Comparison of ENCODE assay signal across 20 cellular contexts in the genomic region with DNA sequence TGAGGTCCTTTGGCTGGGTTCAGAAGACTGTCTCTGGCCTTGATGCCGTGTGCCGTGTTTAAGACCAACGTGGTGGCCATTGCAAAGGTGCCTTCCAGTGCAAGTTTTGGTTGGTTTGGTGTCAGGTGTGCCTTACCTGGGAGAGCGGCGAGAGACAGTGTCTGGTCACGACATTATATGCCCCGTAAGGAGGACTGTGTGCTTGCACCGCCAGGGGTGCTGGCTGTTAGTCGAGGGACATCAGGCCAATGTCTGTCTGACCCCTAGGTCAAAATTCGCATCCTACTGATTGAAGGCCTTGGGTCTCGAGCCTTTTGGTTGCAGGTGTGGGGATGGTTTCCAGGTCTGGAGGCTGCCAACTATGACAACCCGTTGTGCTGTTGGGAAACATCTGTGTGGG.
"Had no signal": no experiment of that assay in that cellular context is flagged by ENCODE, and none has a peak within 500 bp of the region (broad histone marks: within the 10 kb centered on the region; RNA-seq: fewer than 3 reads in every experiment).

No MANE protein-coding gene starts in this region.

- H3K27me3 ChIP-seq: adrenal gland, gastroesophageal sphincter, heart right ventricle, neutrophil, pancreas, right lobe of liver, tibial artery, uterus had no signal

- ATAC-seq: activated T-cell treated with anti-CD3 and anti-CD28 coated beads, Interleukin-2, amount 50 U/mL, for 72 hours; gastroesophageal sphincter; heart right ventricle; natural killer cell; pancreas; right lobe of liver; SK-N-SH treated with all-trans-retinoic acid at 6 μM for 48 hours; stimulated activated naive B cell treated with anti-CD40 and anti-IgM and Interleukin-4, amounts not matched to agents 10 μg/mL and 1 μg/mL and 100 μg/mL, for 72 hours had no signal

- DNase-seq: activated CD4-positive, alpha-beta T cell treated with anti-CD3 and anti-CD28 coated beads for 1 hour; activated CD8-positive, alpha-beta memory T cell treated with anti-CD3 and anti-CD28 coated beads for 24 hours; activated CD8-positive, alpha-beta memory T cell treated with anti-CD3 and anti-CD28 coated beads, Interleukin-2, amount 50 U/mL, for 48 hours; activated effector memory CD4-positive, alpha-beta T cell treated with anti-CD3 and anti-CD28 coated beads, Interleukin-2, amount 50 U/mL, for 16 hours; activated naive CD4-positive, alpha-beta T cell treated with anti-CD3 and anti-CD28 coated beads, Interleukin-2, amount 50 U/mL, for 16 hours; activated T-cell treated with anti-CD3 and anti-CD28 coated beads, Interleukin-2, amount 50 U/mL, for 72 hours; erythroblast; heart right ventricle; immature natural killer cell; mesenchymal stem cell; natural killer cell; stimulated activated naive B cell treated with anti-CD40 and anti-IgM and Interleukin-4, amounts not matched to agents 10 μg/mL and 1 μg/mL and 100 μg/mL, for 72 hours; tibial artery; uterus had no signal

- FAIRE-seq: pancreas had no signal

- H3K27ac Mint-ChIP-seq: activated T-cell treated with anti-CD3 and anti-CD28 coated beads, Interleukin-2, amount 50 U/mL, for 72 hours; immature natural killer cell; natural killer cell; stimulated activated naive B cell treated with anti-CD40 and anti-IgM and Interleukin-4, amounts not matched to agents 10 μg/mL and 1 μg/mL and 100 μg/mL, for 72 hours had no signal

- H3K4me3 Mint-ChIP-seq: activated T-cell treated with anti-CD3 and anti-CD28 coated beads, Interleukin-2, amount 50 U/mL, for 72 hours; natural killer cell; stimulated activated naive B cell treated with anti-CD40 and anti-IgM and Interleukin-4, amounts not matched to agents 10 μg/mL and 1 μg/mL and 100 μg/mL, for 72 hours had no signal

- H3K27me3 Mint-ChIP-seq: stimulated activated naive B cell treated with anti-CD40 and anti-IgM and Interleukin-4, amounts not matched to agents 10 μg/mL and 1 μg/mL and 100 μg/mL, for 72 hours had no signal

- H3K4me3 ChIP-seq: adrenal gland, gastroesophageal sphincter, heart right ventricle, pancreas, right lobe of liver, tibial artery, uterus had no signal

- H3K4me1 ChIP-seq: adrenal gland, gastroesophageal sphincter, heart right ventricle, pancreas, right lobe of liver, tibial artery, uterus had no signal

- H3K36me3 ChIP-seq: neutrophil, uterus had no signal

- H3K27ac ChIP-seq: adrenal gland, gastroesophageal sphincter, heart right ventricle, neutrophil, pancreas, right lobe of liver, tibial artery, uterus had no signal

- H3K4me1 Mint-ChIP-seq: natural killer cell; stimulated activated naive B cell treated with anti-CD40 and anti-IgM and Interleukin-4, amounts not matched to agents 10 μg/mL and 1 μg/mL and 100 μg/mL, for 72 hours had no signal
